9 cellular contexts compared by ENCODE assay signal in the genomic region with DNA sequence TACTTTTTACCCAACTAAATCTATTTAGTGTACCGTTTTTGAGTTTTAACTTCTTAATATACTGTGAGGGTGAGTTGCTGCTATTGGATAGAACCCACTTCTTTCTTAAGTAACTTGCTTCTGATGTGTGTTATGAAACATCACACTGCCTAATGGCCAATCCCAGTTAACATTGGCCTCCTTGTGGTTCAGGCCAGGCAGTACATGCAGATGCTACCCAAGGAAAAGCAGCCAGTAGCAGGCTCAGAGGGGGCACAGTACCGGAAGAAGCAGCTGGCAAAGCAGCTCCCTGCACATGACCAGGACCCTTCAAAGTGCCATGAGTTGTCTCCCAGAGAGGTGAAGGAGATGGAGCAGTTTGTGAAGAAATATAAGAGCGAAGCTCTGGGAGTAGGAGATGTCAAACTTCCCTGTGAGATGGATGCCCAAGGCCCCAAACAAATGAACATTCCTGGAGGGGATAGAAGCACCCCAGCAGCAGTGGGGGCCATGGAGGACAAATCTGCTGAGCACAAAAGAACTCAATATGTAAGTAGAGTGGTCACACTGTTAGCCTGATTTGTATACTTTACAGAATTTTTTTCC. TPM values are rescaled to one million over a fixed set of nuclear protein-coding genes. Genes with fewer than 3 reads are reported as not detected.
A peak's percentile ranks its signal among the peaks of the same experiment; 100 is the strongest.
DNase-seq lines count a peak whose midpoint lies in the region; ATAC-seq, FAIRE-seq and TF ChIP-seq lines count a peak whose summit lies in the region.
"Had no signal": no experiment of that assay in that cellular context is flagged by ENCODE, and none has a peak within 500 bp of the region (broad histone marks: within the 10 kb centered on the region; RNA-seq: fewer than 3 reads in every experiment).

No MANE protein-coding gene starts in this region.

- H3K27ac Mint-ChIP-seq in activated naive CD8-positive, alpha-beta T cell treated with anti-CD3 and anti-CD28 coated beads, Interleukin-2, amount 50 U/mL, for 24 hours: no peak overlapping the region

- no peaks in the 10 kb centered on the region for H3K27me3 Mint-ChIP-seq in activated naive CD8-positive, alpha-beta T cell treated with anti-CD3 and anti-CD28 coated beads, Interleukin-2, amount 50 U/mL, for 24 hours

- no peaks in the 10 kb centered on the region for H3K4me1 ChIP-seq in HepG2 (ENCODE audit: insufficient read depth, low read length)

- BruUV-seq in HepG2 (replicated peaks; lab: Mats Ljungman, UMichigan): no TSS peak

- no peak overlapping the region for H3K9ac ChIP-seq in HepG2 (ENCODE audit: insufficient read depth, low read depth, low read length)

- peak; percentile 45 for ATAC-seq in activated naive CD8-positive, alpha-beta T cell treated with anti-CD3 and anti-CD28 coated beads, Interleukin-2, amount 50 U/mL, for 24 hours
- ATAC-seq in HepG2: peak; percentile 97

- peak; percentile 12 for DNase-seq in stimulated activated CD4-positive, alpha-beta T cell treated with anti-CD3 and anti-CD28 coated beads, Interleukin-15, amount 100 ng/mL, for 24 hours
- no peak for DNase-seq in stimulated activated CD4-positive, alpha-beta T cell treated with anti-CD3 and anti-CD28 coated beads, Interleukin-4, amount 100 ng/mL, for 24 hours
- peak; percentile 20 for DNase-seq in HPDE6-E6E7 (ENCODE audit: extremely low spot score)
- no peak for DNase-seq in activated naive CD8-positive, alpha-beta T cell treated with anti-CD3 and anti-CD28 coated beads, Interleukin-2, amount 50 U/mL, for 24 hours
- peak; percentile 57 for DNase-seq in HepG2 (ENCODE audit: low spot score)
- DNase-seq in Ammon's horn (ENCODE audit: low spot score): no peak
- no peak for DNase-seq in coronary artery (ENCODE audit: low spot score)
- DNase-seq in cerebellum (ENCODE audit: low spot score): no peak

- H2AFZ ChIP-seq in HepG2 (ENCODE audit: low read length): no peak overlapping the region

- peak; percentile 57 for TF ChIP-seq RAD21 in HepG2 (CRISPR knock-in tag; IDR thresholded peaks at IDR 0.05)

- H3K27me3 ChIP-seq in HepG2 (ENCODE audit: control insufficient read depth in 1 of 2, insufficient read depth in 2 of 2, low read length in 2 of 2): no peaks in the 10 kb centered on the region

- TF ChIP-seq EP300 in HepG2 (IDR thresholded peaks at IDR 0.05; ENCODE audit: low read depth in 2 of 2, low read length in 2 of 2): no peak
- no peak for TF ChIP-seq EP300 in HepG2 (CRISPR knock-in tag; IDR thresholded peaks at IDR 0.05; ENCODE audit: borderline replicate concordance)

- H3K4me2 ChIP-seq in HepG2 (ENCODE audit: low read depth, low read length): no peak overlapping the region

- in situ Hi-C loops in HepG2 (cut with HindIII; ENCODE audit: extremely low pct_ligation_motif_present, low pct_unique_long_range_greater_than_20kb): no loop called here

- TF ChIP-seq POLR2A in HepG2 (IDR thresholded peaks at IDR 0.05; ENCODE audit: insufficient read depth in 1 of 2, low read depth in 2 of 2, low read length in 2 of 2): no peak

- CTCF ChIA-PET in HepG2 (lab: Yijun Ruan, JAX; ENCODE audit: low intra/inter-chr PET ratio, low total read pairs): interaction anchor here (1.3 to 2.0 kb wide), 3 partner anchors 70 to 112 kb away, joined by 7 read pairs; no protein-coding TSS in a partner anchor

- FAIRE-seq in HepG2 (lab: Jason Lieb, UNC): peak; percentile 18
- FAIRE-seq: colon had no signal

- peaks cover 1% of the 10 kb centered on the region; the same call in 1 of the 2 replicates for H3K9me3 ChIP-seq in HepG2 (ENCODE audit: low read length)

- peaks cover 13% of the 10 kb centered on the region for H3K9me3 Mint-ChIP-seq in activated naive CD8-positive, alpha-beta T cell treated with anti-CD3 and anti-CD28 coated beads, Interleukin-2, amount 50 U/mL, for 24 hours

- H3K27ac ChIP-seq in HepG2 (ENCODE audit: extremely low read length, insufficient read depth, low read length) (no peak overlapping the region), coronary artery (no peak overlapping the region)

- WGBS in HepG2 (ENCODE audit: low lambda C conversion rate): 55% methylated on average over 3 of the region's 3 CpGs

- intact Hi-C loops in HepG2 (cut with micrococcal nuclease; ENCODE audit: unreplicated experiment): no loop called here

- peaks cover 52% of the 10 kb centered on the region for H3K36me3 Mint-ChIP-seq in activated naive CD8-positive, alpha-beta T cell treated with anti-CD3 and anti-CD28 coated beads, Interleukin-2, amount 50 U/mL, for 24 hours (ENCODE audit: low read depth)

- H3K4me1 Mint-ChIP-seq in activated naive CD8-positive, alpha-beta T cell treated with anti-CD3 and anti-CD28 coated beads, Interleukin-2, amount 50 U/mL, for 24 hours: peaks cover 25% of the 10 kb centered on the region

- H4K20me1 ChIP-seq in HepG2 (ENCODE audit: insufficient read depth, low read length): no peaks in the 10 kb centered on the region

- POLR2A ChIA-PET in HepG2 (lab: Yijun Ruan, JAX): no interaction called here

- no peak overlapping the region for H3K4me3 Mint-ChIP-seq in activated naive CD8-positive, alpha-beta T cell treated with anti-CD3 and anti-CD28 coated beads, Interleukin-2, amount 50 U/mL, for 24 hours

- H3K36me3 ChIP-seq in HepG2 (replicated peaks in 1 of 2; ENCODE audit: control insufficient read depth in 1 of 2, insufficient read depth in 2 of 2, low read length in 2 of 2): no peaks in the 10 kb centered on the region; a peak in 1 of 5 replicates

- no peak overlapping the region for H3K4me3 ChIP-seq in HepG2 (replicated peaks in 1 of 3; ENCODE audit: insufficient read depth in 1 of 3, low read depth in 2 of 3, low read length in 3 of 3)
- H3K4me3 ChIP-seq in coronary artery: no peak overlapping the region

- H3K79me2 ChIP-seq in HepG2 (ENCODE audit: insufficient read depth, low read length): no peaks in the 10 kb centered on the region

- peak; percentile 55 for TF ChIP-seq CTCF in HepG2 (CRISPR knock-in tag; IDR thresholded peaks at IDR 0.05)
- no peak for TF ChIP-seq CTCF in coronary artery (IDR thresholded peaks at IDR 0.05)

TF ChIP-seq in HepG2, 621 proteins besides CTCF, POLR2A, EP300 and RAD21 (continues in another document):
- no peak for TF ChIP-seq TP53 (CRISPR knock-in tag; conservative IDR thresholded peaks at IDR 0.05)
- TF ChIP-seq, protein P1, sequence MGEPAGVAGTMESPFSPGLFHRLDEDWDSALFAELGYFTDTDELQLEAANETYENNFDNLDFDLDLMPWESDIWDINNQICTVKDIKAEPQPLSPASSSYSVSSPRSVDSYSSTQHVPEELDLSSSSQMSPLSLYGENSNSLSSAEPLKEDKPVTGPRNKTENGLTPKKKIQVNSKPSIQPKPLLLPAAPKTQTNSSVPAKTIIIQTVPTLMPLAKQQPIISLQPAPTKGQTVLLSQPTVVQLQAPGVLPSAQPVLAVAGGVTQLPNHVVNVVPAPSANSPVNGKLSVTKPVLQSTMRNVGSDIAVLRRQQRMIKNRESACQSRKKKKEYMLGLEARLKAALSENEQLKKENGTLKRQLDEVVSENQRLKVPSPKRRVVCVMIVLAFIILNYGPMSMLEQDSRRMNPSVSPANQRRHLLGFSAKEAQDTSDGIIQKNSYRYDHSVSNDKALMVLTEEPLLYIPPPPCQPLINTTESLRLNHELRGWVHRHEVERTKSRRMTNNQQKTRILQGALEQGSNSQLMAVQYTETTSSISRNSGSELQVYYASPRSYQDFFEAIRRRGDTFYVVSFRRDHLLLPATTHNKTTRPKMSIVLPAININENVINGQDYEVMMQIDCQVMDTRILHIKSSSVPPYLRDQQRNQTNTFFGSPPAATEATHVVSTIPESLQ (CRISPR knock-in tag; conservative IDR thresholded peaks at IDR 0.05): no peak
- TF ChIP-seq STAG1 (CRISPR knock-in tag; IDR thresholded peaks at IDR 0.05): peak; percentile 60
- peak; percentile 76; the same call in 1 of the 2 replicates for TF ChIP-seq SMC3 (IDR thresholded peaks at IDR 0.05; ENCODE audit: low read length)
- TF ChIP-seq CEBPG (CRISPR knock-in tag; IDR thresholded peaks at IDR 0.05): peak; percentile 38; the same call in 1 of the 2 replicates
- TF ChIP-seq ZNF121 (CRISPR knock-in tag; IDR thresholded peaks at IDR 0.05): no peak

RNA-seq across cellular contexts. Expression of a gene that starts 39.7 kb away (rescaled TPM):
- 21.6 and 24.7 TPM in 2 replicates for total RNA-seq in HepG2 (2016; rRNA removed; fragmentation: Illumina TruSeq; extraction: Trizol)
- 5.7 and 7.0 TPM in 2 replicates for total RNA-seq in HepG2 (2016; cell fraction: cytosol; rRNA removed; fragmentation: Illumina TruSeq; extraction: Trizol; ENCODE audit: low read depth)
- total RNA-seq in HepG2 (2016; cell fraction: insoluble cytoplasmic fraction; rRNA removed; fragmentation: Illumina TruSeq; extraction: Trizol): 20.1 and 24.8 TPM in 2 replicates
- total RNA-seq in HepG2 (2016; cell fraction: membrane; rRNA removed; fragmentation: Illumina TruSeq; extraction: Trizol): 13.3 and 15.7 TPM in 2 replicates
- 19.2 and 19.9 TPM in 2 replicates for total RNA-seq in HepG2 (2016; cell fraction: nucleus; rRNA removed; fragmentation: Illumina TruSeq; extraction: Trizol)
- polyA plus RNA-seq in HepG2 (2011; rRNA removed): 17.6 and 23.0 TPM in 2 replicates
- 10.5 and 12.4 TPM in 2 replicates for polyA plus RNA-seq in HepG2 (2011; cell fraction: cytosol; rRNA removed)
- polyA plus RNA-seq in HepG2 (2011; cell fraction: nucleus; rRNA removed): 15.2 and 17.8 TPM in 2 replicates
- 11.3 and 12.6 TPM in 2 replicates for polyA plus RNA-seq in HepG2 (2012)
- polyA plus RNA-seq in HepG2 (2016; cell fraction: cytosol; fragmentation: Illumina TruSeq; extraction: Trizol; ENCODE audit: low read depth): 5.5 and 6.1 TPM in 2 replicates
- polyA plus RNA-seq in HepG2 (2016; cell fraction: insoluble cytoplasmic fraction; fragmentation: Illumina TruSeq; extraction: Trizol; ENCODE audit: low read depth): 24.3 and 25.3 TPM in 2 replicates
- polyA plus RNA-seq in HepG2 (2016; cell fraction: membrane; fragmentation: Illumina TruSeq; extraction: Trizol; ENCODE audit: low read depth): 9.3 and 11.9 TPM in 2 replicates
- 18.5 and 18.7 TPM in 2 replicates for polyA plus RNA-seq in HepG2 (2016; cell fraction: nucleus; fragmentation: Illumina TruSeq; extraction: Trizol; ENCODE audit: insufficient read depth, low read depth)
- polyA minus RNA-seq in HepG2 (2011; rRNA and poly(A)+ RNA removed; ENCODE audit: low replicate concordance): 13.6 and 60.4 TPM in 2 replicates
- polyA minus RNA-seq in HepG2 (2011; cell fraction: cytosol; rRNA and poly(A)+ RNA removed): 10.0 and 10.8 TPM in 2 replicates
- 21.8 and 25.9 TPM in 2 replicates for polyA minus RNA-seq in HepG2 (2011; cell fraction: nucleus; rRNA and poly(A)+ RNA removed)
- total RNA-seq in cerebellum: 31.7 TPM

Comparison
In these comparisons a context has a peak if more than half of its experiments do, and no peak if none do; other contexts are left out.
1. DNase-seq: peak in stimulated activated CD4-positive, alpha-beta T cell treated with anti-CD3 and anti-CD28 coated beads, Interleukin-15, amount 100 ng/mL, for 24 hours (single experiment), HPDE6-E6E7 (single experiment) and HepG2 (single experiment); none in stimulated activated CD4-positive, alpha-beta T cell treated with anti-CD3 and anti-CD28 coated beads, Interleukin-4, amount 100 ng/mL, for 24 hours (single experiment), activated naive CD8-positive, alpha-beta T cell treated with anti-CD3 and anti-CD28 coated beads, Interleukin-2, amount 50 U/mL, for 24 hours (single experiment), Ammon's horn (single experiment), coronary artery (single experiment) and cerebellum (single experiment).